In genomic region chr3:54891540-54891897, GRCh38 we compare ENCODE assay signal across 1 cellular context.
TF ChIP-seq lines count a peak whose summit lies in the region.

No MANE protein-coding gene starts in this region.

TF ChIP-seq in K562, 482 proteins besides CTCF, POLR2A, EP300 and RAD21 (continued from another document):
- TF ChIP-seq JUN (IDR thresholded peaks at IDR 0.05; ENCODE audit: borderline replicate concordance, low read depth, low read length) (peak; percentile 67), JUN (CRISPR knock-in tag; IDR thresholded peaks at IDR 0.05; ENCODE audit: borderline replicate concordance) (no peak), ZBTB8A (IDR thresholded peaks at IDR 0.05; ENCODE audit: partially characterized antibody) (no peak), BDP1 (IDR thresholded peaks at IDR 0.05; ENCODE audit: insufficient read depth, insufficient read length) (no peak), GABPB2 (CRISPR knock-in tag; conservative IDR thresholded peaks at IDR 0.05) (no peak), PRDM10 (IDR thresholded peaks at IDR 0.05; ENCODE audit: partially characterized antibody) (peak; percentile 88), JUND (IDR thresholded peaks at IDR 0.05; ENCODE audit: borderline replicate concordance, low read depth, low read length) (peak; percentile 94), JUND (tag; IDR thresholded peaks at IDR 0.05; ENCODE audit: borderline replicate concordance, low read depth, low read length) (peak; percentile 91; the same call in 2 of the 3 replicates), JUNB (CRISPR knock-in tag; conservative IDR thresholded peaks at IDR 0.05) (0 out of 2 replicates have a peak, but pooled peaks have one; percentile 47), MTA2 (IDR thresholded peaks at IDR 0.05; ENCODE audit: low read depth) (no peak)
